ENCODE assay signal across 19 cellular contexts in genomic region chr22:50604623-50605348, GRCh38. TPM values are rescaled to one million over a fixed set of nuclear protein-coding genes. Genes with fewer than 3 reads are reported as not detected.
DNase-seq lines count a peak whose midpoint lies in the region; ATAC-seq, FAIRE-seq and TF ChIP-seq lines count a peak whose summit lies in the region.
"Had no signal": no experiment of that assay in that cellular context is flagged by ENCODE, and none has a peak within 500 bp of the region (broad histone marks: within the 10 kb centered on the region; RNA-seq: fewer than 3 reads in every experiment).

No MANE protein-coding gene starts in this region.

- no peak for ATAC-seq in GM18909 (IDR thresholded peaks at IDR 0.05; ENCODE audit: poor library complexity, unreplicated experiment)
- ATAC-seq: CD8-positive, alpha-beta T cell had no signal

- H3K14ac ChIP-seq in neuronal stem cell (ENCODE audit: low read length) = no peak overlapping the region

- H3K4ac ChIP-seq in neuronal stem cell (ENCODE audit: low read length) = no peak overlapping the region

- no peak for FAIRE-seq in GM12892 (lab: Jason Lieb, UNC)

- no peak overlapping the region for H2AK5ac ChIP-seq in neuronal stem cell (ENCODE audit: low read depth, low read length)

- H3K9me3 ChIP-seq in neuronal stem cell (replicated peaks in 1 of 2; ENCODE audit: control insufficient read depth in 2 of 2, insufficient read depth in 1 of 2, low read depth in 1 of 2, low read length in 2 of 2) (no peaks in the 10 kb centered on the region), breast epithelium (no peaks in the 10 kb centered on the region)

- H2BK5ac ChIP-seq in neuronal stem cell (ENCODE audit: low read length) = no peak overlapping the region

- H3K36me3 ChIP-seq in neuronal stem cell (replicated peaks in 1 of 2; ENCODE audit: control insufficient read depth in 2 of 2, insufficient read depth in 2 of 2, low read length in 2 of 2) (peaks cover 0 to 30% of the 10 kb centered on the region in 2 donors), breast epithelium (no peaks in the 10 kb centered on the region)
- H3K36me3 ChIP-seq: BLaER1 treated with 17β-estradiol and CSF1 and Interleukin-3, amounts not matched to agents 10 nM and 100 nM had no signal

- intact Hi-C loops in breast epithelium (cut with DNase I; ENCODE audit: low total_unique reads) = loop anchor here (1.0 kb wide), 1 partner anchor 81 kb away; no protein-coding TSS in a partner anchor

- H3K27ac ChIP-seq in neuronal stem cell (replicated peaks; ENCODE audit: low read length) (no peak overlapping the region), breast epithelium (no peak overlapping the region)
- H3K27ac ChIP-seq: BLaER1 treated with 17β-estradiol and CSF1 and Interleukin-3, amounts not matched to agents 10 nM and 100 nM had no signal

- peaks cover 0 to 18% (median 0%) of the 10 kb centered on the region in 3 experiments for H3K27me3 ChIP-seq in neuronal stem cell (ENCODE audit: control insufficient read depth in 3 of 3, insufficient read depth in 3 of 3, low read depth in 1 of 3, low read length in 3 of 3)
- H3K27me3 ChIP-seq in breast epithelium = peaks cover 0 to 7% of the 10 kb centered on the region in 2 donors

- no peak overlapping the region for H2AFZ ChIP-seq in neuronal stem cell (ENCODE audit: low read length)

- no peak overlapping the region for H2BK15ac ChIP-seq in neuronal stem cell (ENCODE audit: low read length)

- no peak overlapping the region for H4K8ac ChIP-seq in neuronal stem cell (ENCODE audit: low read depth, low read length)

- no peak overlapping the region for H2BK120ac ChIP-seq in neuronal stem cell (ENCODE audit: low read depth, low read length)

- H3K4me1 ChIP-seq in neuronal stem cell (ENCODE audit: control insufficient read depth in 2 of 2, insufficient read depth in 1 of 2, low read depth in 1 of 2, low read length in 2 of 2) (peaks cover 8 to 11% of the 10 kb centered on the region in 2 donors), breast epithelium (peaks cover 4 to 5% of the 10 kb centered on the region in 2 donors)

- peaks cover 2% of the 10 kb centered on the region for H3K79me1 ChIP-seq in neuronal stem cell (ENCODE audit: low read depth, low read length)

- no peak overlapping the region for H3K9ac ChIP-seq in neuronal stem cell (ENCODE audit: low read depth, low read length, poor library complexity)
- H3K9ac ChIP-seq: BLaER1 treated with 17β-estradiol and CSF1 and Interleukin-3, amounts not matched to agents 10 nM and 100 nM had no signal

- no peak overlapping the region for H2BK12ac ChIP-seq in neuronal stem cell (ENCODE audit: low read length)

- H3K4me3 ChIP-seq in neuronal stem cell (ENCODE audit: low read length in 2 of 2) (no peak overlapping the region), breast epithelium (no peak overlapping the region)
- H3K4me3 ChIP-seq: BLaER1 treated with 17β-estradiol and CSF1 and Interleukin-3, amounts not matched to agents 10 nM and 100 nM had no signal

- no peak overlapping the region for H3K4me2 ChIP-seq in neuronal stem cell (ENCODE audit: insufficient read depth, low read length, poor library complexity, severe bottlenecking)

- DNase-seq in AG08396 (ENCODE audit: low spot score) = peak; percentile 20
- DNase-seq in GM12892 (ENCODE audit: insufficient read length) = peak; percentile 35
- peak; percentile 31 for DNase-seq in HuH-7.5 (ENCODE audit: low spot score)
- DNase-seq in neuronal stem cell (ENCODE audit: low spot score) = no peak
- no peak for DNase-seq in NCI-H524 (lab: John Stamatoyannopoulos, UW)
- no peak for DNase-seq in breast epithelium (ENCODE audit: low spot score in 2 of 2)
- DNase-seq: GOT3, KBM-7, MM.1S, NCI-H1048, NCI-H1417 treated with DMSO at 0.1 percent for 48 hours, NCI-H187, NCI-H446, NCI-H526 treated with DMSO at 0.1 percent for 48 hours, Right ventricle myocardium superior had no signal

- H3K18ac ChIP-seq in neuronal stem cell (ENCODE audit: low read length) = no peak overlapping the region

- TF ChIP-seq CTCF in breast epithelium (IDR thresholded peaks at IDR 0.05) = no peak

- WGBS in neuronal stem cell (ENCODE audit: extremely low coverage in 2 of 2, insufficient read length in 2 of 2, insufficient replicate concordance in 1 of 2), 2 donors = no CpG with 5 or more reads among the region's 57 CpGs

- H4K91ac ChIP-seq in neuronal stem cell (ENCODE audit: low read depth, low read length, poor library complexity) = peak overlapping the region; percentile 30

- TF ChIP-seq POLR2A in GM12892 (IDR thresholded peaks at IDR 0.05; ENCODE audit: low read depth, low read length) (no peak), breast epithelium (IDR thresholded peaks at IDR 0.05) (no peak)

- H3K23ac ChIP-seq in neuronal stem cell (ENCODE audit: low read depth, low read length, poor library complexity) = peak overlapping the region; percentile 96

RNA-seq across cellular contexts. Expression of gene MAPK8IP2, which starts 4.2 kb away (rescaled TPM):
- 0.23 TPM for polyA plus RNA-seq in GM12892 (2012; ENCODE audit: missing spikeins)
- polyA plus RNA-seq in neuronal stem cell (2013, experiment 1 of 2) = 1.2 TPM
- polyA plus RNA-seq in neuronal stem cell (2013, experiment 2 of 2) = 1.2 TPM
- total RNA-seq in breast epithelium = 1 to 10 TPM; 1.9 to 2.2 (median 2.0) TPM

RNA-seq across cellular contexts. Expression of gene CHKB, which starts 22.1 kb away (rescaled TPM):
- 65.1 TPM for polyA plus RNA-seq in GM12892 (2012; ENCODE audit: missing spikeins)
- 39.2 TPM for polyA plus RNA-seq in neuronal stem cell (2013, experiment 1 of 2)
- polyA plus RNA-seq in neuronal stem cell (2013, experiment 2 of 2) = 37.2 TPM
- total RNA-seq in breast epithelium = 10 to 100 TPM; 53.9 to 77.6 (median 71.4) TPM

RNA-seq across cellular contexts. Expression of gene ARSA, which starts 23.2 kb away (rescaled TPM):
- 4.3 TPM for polyA plus RNA-seq in GM12892 (2012; ENCODE audit: missing spikeins)
- 16.8 TPM for polyA plus RNA-seq in neuronal stem cell (2013, experiment 1 of 2)
- 15.2 TPM for polyA plus RNA-seq in neuronal stem cell (2013, experiment 2 of 2)
- total RNA-seq in breast epithelium = 10 to 100 TPM; 23.8 to 39.0 (median 36.3) TPM

RNA-seq across cellular contexts. Expression of gene CPT1B, which starts 26.6 kb away (rescaled TPM):
- 56.2 TPM for polyA plus RNA-seq in GM12892 (2012; ENCODE audit: missing spikeins)
- polyA plus RNA-seq in neuronal stem cell (2013, experiment 1 of 2) = 25.7 TPM
- polyA plus RNA-seq in neuronal stem cell (2013, experiment 2 of 2) = 25.4 TPM
- total RNA-seq in breast epithelium = 10 to 100 TPM; 13.6 to 40.0 (median 39.4) TPM

RNA-seq across cellular contexts. Expression of gene SYCE3, which starts 42.1 kb away (rescaled TPM):
- polyA plus RNA-seq in GM12892 (2012; ENCODE audit: missing spikeins) = 0.87 TPM
- polyA plus RNA-seq in neuronal stem cell (2013, experiment 1 of 2) = 1.7 TPM
- polyA plus RNA-seq in neuronal stem cell (2013, experiment 2 of 2) = 1.6 TPM
- not detected for total RNA-seq in breast epithelium
- total RNA-seq: CD8-positive, alpha-beta T cell; G401; Right ventricle myocardium superior had no signal

Comparison
In these comparisons a context has a peak if more than half of its experiments do, and no peak if none do; other contexts are left out.
1. DNase-seq: peak in AG08396 (single experiment), GM12892 (single experiment) and HuH-7.5 (single experiment); none in neuronal stem cell (single experiment), NCI-H524 (0 of 2) and breast epithelium (0 of 2).